In genomic region chr3:24142127-24142526, GRCh38 we compare ENCODE assay signal across 23 cellular contexts.
DNase-seq lines count a peak whose midpoint lies in the region; ATAC-seq, FAIRE-seq and TF ChIP-seq lines count a peak whose summit lies in the region.
"Had no signal": no experiment of that assay in that cellular context is flagged by ENCODE, and none has a peak within 500 bp of the region (broad histone marks: within the 10 kb centered on the region; RNA-seq: fewer than 3 reads in every experiment).

No MANE protein-coding gene starts in this region.

- in situ Hi-C loops in K562 (cut with MboI), result no loop called here

- H2AFZ ChIP-seq in K562 (ENCODE audit: low read depth, low read length), result no peak overlapping the region

- no peaks in the 10 kb centered on the region for H3K9me1 ChIP-seq in K562 (ENCODE audit: control insufficient read depth, insufficient read depth, low read length)

- no peak overlapping the region for H3K9ac ChIP-seq in K562 (ENCODE audit: insufficient read depth in 1 of 2, low read depth in 2 of 2, low read length in 2 of 2)
- no peak overlapping the region for H3K9ac ChIP-seq in muscle layer of colon (ENCODE audit: low read length)
- H3K9ac ChIP-seq: BLaER1 treated with 17β-estradiol and CSF1 and Interleukin-3, amounts not matched to agents 10 nM and 100 nM had no signal

- DNase-seq in K562 (ENCODE audit: extremely low read depth in 1 of 4, low spot score in 3 of 4) (no peak), mucosa of descending colon (no peak), Peyer's patch (no peak), OCI-M2 (lab: John Stamatoyannopoulos, UW; ENCODE audit: unreplicated experiment) (no peak)
- DNase-seq: CD4-positive, CD25-positive, alpha-beta regulatory T cell; CD8-positive, alpha-beta memory T cell; COR-L47; DMS 273 treated with DMSO at 0.1 percent for 48 hours; DMS53; DND-41; EL; GOT3; H7; HFFc6 had no signal

- H3K79me2 ChIP-seq in K562 (ENCODE audit: control insufficient read depth, insufficient read depth, low read length), result no peaks in the 10 kb centered on the region

- H3K27ac ChIP-seq in 22Rv1 (peak overlapping the region; percentile 89), C4-2B (peak overlapping the region; percentile 96), K562 (ENCODE audit: extremely low read depth, low read depth, low read length) (no peak overlapping the region), muscle layer of colon (ENCODE audit: low read depth, low read length) (peak overlapping the region; percentile 10), Peyer's patch (no peak overlapping the region)
- H3K27ac ChIP-seq: BLaER1 treated with 17β-estradiol and CSF1 and Interleukin-3, amounts not matched to agents 10 nM and 100 nM had no signal

- 40% methylated on average over 1 of the region's 1 CpG for WGBS in K562 (ENCODE audit: insufficient coverage, low coverage, missing lambda C conversion rate)

- TF ChIP-seq POLR2A in K562 (conservative IDR thresholded peaks at IDR 0.05) (no peak), Peyer's patch (IDR thresholded peaks at IDR 0.05) (no peak)

- intact Hi-C loops in K562 (cut with micrococcal nuclease), result loop anchor here (10.0 kb wide), 1 partner anchor 257 kb away; no protein-coding TSS in a partner anchor
- intact Hi-C loops in mucosa of descending colon (cut with DNase I, micrococcal nuclease), result no loop called here

- no peaks in the 10 kb centered on the region for H3K27me3 ChIP-seq in K562 (ENCODE audit: control insufficient read depth in 2 of 2, insufficient read depth in 2 of 2, low read length in 2 of 2)
- H3K27me3 ChIP-seq in muscle layer of colon (ENCODE audit: control insufficient read depth in 1 of 2, insufficient read depth in 2 of 2, low read length in 2 of 2), result no peaks in the 10 kb centered on the region
- H3K27me3 ChIP-seq in Peyer's patch, result no peaks in the 10 kb centered on the region
- H3K27me3 ChIP-seq: BLaER1 treated with 17β-estradiol and CSF1 and Interleukin-3, amounts not matched to agents 10 nM and 100 nM had no signal

- no peak overlapping the region for H3K4me3 ChIP-seq in K562
- H3K4me3 ChIP-seq in muscle layer of colon (ENCODE audit: low read depth in 1 of 2, low read length in 2 of 2), result no peak overlapping the region
- H3K4me3 ChIP-seq in mucosa of descending colon, result no peak overlapping the region
- no peak overlapping the region for H3K4me3 ChIP-seq in Peyer's patch
- H3K4me3 ChIP-seq: BLaER1 treated with 17β-estradiol and CSF1 and Interleukin-3, amounts not matched to agents 10 nM and 100 nM; GM12878 had no signal

- TF ChIP-seq RAD21 in K562 (CRISPR knock-in tag; conservative IDR thresholded peaks at IDR 0.05 in 1 of 2, IDR thresholded peaks at IDR 0.05 in 1 of 2), result no peak

- no peak for FAIRE-seq in K562 (lab: Jason Lieb, UNC)
- FAIRE-seq: A204.1, GM12878, HTR-8/SVneo had no signal

- no TSS peak for BruUV-seq in K562 (replicated peaks; lab: Mats Ljungman, UMichigan)

- H3K36me3 ChIP-seq in K562 (ENCODE audit: control insufficient read depth, insufficient read depth, low read length), result no peaks in the 10 kb centered on the region
- H3K36me3 ChIP-seq in muscle layer of colon (ENCODE audit: insufficient read depth, low read length), result peaks cover 29% of the 10 kb centered on the region
- H3K36me3 ChIP-seq in mucosa of descending colon (ENCODE audit: low read depth), result no peaks in the 10 kb centered on the region
- no peaks in the 10 kb centered on the region for H3K36me3 ChIP-seq in Peyer's patch
- H3K36me3 ChIP-seq: BLaER1 treated with 17β-estradiol and CSF1 and Interleukin-3, amounts not matched to agents 10 nM and 100 nM had no signal

- no peaks in the 10 kb centered on the region for H4K20me1 ChIP-seq in K562 (replicated peaks; ENCODE audit: control insufficient read depth, insufficient read depth, low read length)
- H4K20me1 ChIP-seq: BLaER1 treated with 17β-estradiol and CSF1 and Interleukin-3, amounts not matched to agents 10 nM and 100 nM had no signal

- H3K9me3 ChIP-seq in K562 (replicated peaks; ENCODE audit: control insufficient read depth, insufficient read depth, low read depth, low read length) (no peaks in the 10 kb centered on the region), muscle layer of colon (ENCODE audit: low read length) (no peaks in the 10 kb centered on the region), mucosa of descending colon (no peaks in the 10 kb centered on the region), Peyer's patch (no peaks in the 10 kb centered on the region)
- H3K9me3 ChIP-seq: BLaER1 treated with 17β-estradiol and CSF1 and Interleukin-3, amounts not matched to agents 10 nM and 100 nM had no signal

- H3K4me1 ChIP-seq in K562 (replicated peaks in 1 of 2; ENCODE audit: control insufficient read depth in 2 of 2, insufficient read depth in 2 of 2, low read length in 2 of 2) (no peaks in the 10 kb centered on the region), muscle layer of colon (ENCODE audit: insufficient read depth, low read length) (peaks cover 57% of the 10 kb centered on the region), mucosa of descending colon (ENCODE audit: low read depth) (no peaks in the 10 kb centered on the region), Peyer's patch (peaks cover 0 to 18% (median 0%) of the 10 kb centered on the region in 4 donors)
- H3K4me1 ChIP-seq: BLaER1 treated with 17β-estradiol and CSF1 and Interleukin-3, amounts not matched to agents 10 nM and 100 nM had no signal

- POLR2A ChIA-PET in K562 (lab: Yijun Ruan, JAX), result no interaction called here

- CTCF ChIA-PET in K562 (lab: Yijun Ruan, JAX; ENCODE audit: low intra/inter-chr PET ratio), result no interaction called here

- no peak for TF ChIP-seq EP300 in K562 (IDR thresholded peaks at IDR 0.05; ENCODE audit: low read length)

- ATAC-seq in K562, result no peak
- no peak for ATAC-seq in mucosa of descending colon
- no peak for ATAC-seq in HG02642 (IDR thresholded peaks at IDR 0.05; ENCODE audit: poor library complexity, unreplicated experiment)
- ATAC-seq: GM12878, HCT116 had no signal

- H3K4me2 ChIP-seq in K562 (ENCODE audit: insufficient read depth, low read length), result no peak overlapping the region
- H3K4me2 ChIP-seq: BLaER1 treated with 17β-estradiol and CSF1 and Interleukin-3, amounts not matched to agents 10 nM and 100 nM had no signal

- TF ChIP-seq CTCF in 22Rv1 (IDR thresholded peaks at IDR 0.05), result no peak
- no peak for TF ChIP-seq CTCF in C4-2B (conservative IDR thresholded peaks at IDR 0.05)
- TF ChIP-seq CTCF in K562 (IDR thresholded peaks at IDR 0.05 in 2 of 3, conservative IDR thresholded peaks at IDR 0.05 in 1 of 3; ENCODE audit: insufficient read depth in 2 of 3, low read depth in 1 of 3, low read length in 3 of 3), result no peak
- TF ChIP-seq CTCF in mucosa of descending colon (IDR thresholded peaks at IDR 0.05), result no peak
- no peak for TF ChIP-seq CTCF in Peyer's patch (IDR thresholded peaks at IDR 0.05)

TF ChIP-seq in K562, 482 proteins besides CTCF, POLR2A, EP300 and RAD21 (continues in another document):
- no peak for TF ChIP-seq ZNF121 (CRISPR knock-in tag; conservative IDR thresholded peaks at IDR 0.05)
- no peak for TF ChIP-seq ZNF507 (tag; conservative IDR thresholded peaks at IDR 0.05)
- TF ChIP-seq ZNF655 (CRISPR knock-in tag; IDR thresholded peaks at IDR 0.05), result no peak
- no peak for TF ChIP-seq GTF3C2 (IDR thresholded peaks at IDR 0.05; ENCODE audit: borderline replicate concordance, extremely low read depth, insufficient read length)
- no peak for TF ChIP-seq SREBF1 (IDR thresholded peaks at IDR 0.05; ENCODE audit: borderline replicate concordance, low read depth, low read length)
- TF ChIP-seq C11orf30 (IDR thresholded peaks at IDR 0.05; ENCODE audit: low read depth), result peak; percentile 48; the same call in 1 of the 2 replicates
- TF ChIP-seq ZNF75A (CRISPR knock-in tag; IDR thresholded peaks at IDR 0.05), result no peak
- TF ChIP-seq MAFG (tag; conservative IDR thresholded peaks at IDR 0.05), result 0 out of 2 replicates have a peak, but pooled peaks have one; percentile 12
- TF ChIP-seq MAFK (IDR thresholded peaks at IDR 0.05; ENCODE audit: low read length), result peak; percentile 46
- peak; percentile 52; the same call in 1 of the 2 replicates for TF ChIP-seq MAFF (IDR thresholded peaks at IDR 0.05; ENCODE audit: low read length)
- no peak for TF ChIP-seq CHD1 (IDR thresholded peaks at IDR 0.05; ENCODE audit: low read length)

Comparison
In these comparisons a context has a peak if more than half of its experiments do, and no peak if none do; other contexts are left out.
1. H3K27ac ChIP-seq: peak in 22Rv1 (single experiment), C4-2B (single experiment) and muscle layer of colon (single experiment); none in K562 (single experiment) and Peyer's patch (0 of 4).